ENCODE assay signal across 1 cellular context in the genomic region with DNA sequence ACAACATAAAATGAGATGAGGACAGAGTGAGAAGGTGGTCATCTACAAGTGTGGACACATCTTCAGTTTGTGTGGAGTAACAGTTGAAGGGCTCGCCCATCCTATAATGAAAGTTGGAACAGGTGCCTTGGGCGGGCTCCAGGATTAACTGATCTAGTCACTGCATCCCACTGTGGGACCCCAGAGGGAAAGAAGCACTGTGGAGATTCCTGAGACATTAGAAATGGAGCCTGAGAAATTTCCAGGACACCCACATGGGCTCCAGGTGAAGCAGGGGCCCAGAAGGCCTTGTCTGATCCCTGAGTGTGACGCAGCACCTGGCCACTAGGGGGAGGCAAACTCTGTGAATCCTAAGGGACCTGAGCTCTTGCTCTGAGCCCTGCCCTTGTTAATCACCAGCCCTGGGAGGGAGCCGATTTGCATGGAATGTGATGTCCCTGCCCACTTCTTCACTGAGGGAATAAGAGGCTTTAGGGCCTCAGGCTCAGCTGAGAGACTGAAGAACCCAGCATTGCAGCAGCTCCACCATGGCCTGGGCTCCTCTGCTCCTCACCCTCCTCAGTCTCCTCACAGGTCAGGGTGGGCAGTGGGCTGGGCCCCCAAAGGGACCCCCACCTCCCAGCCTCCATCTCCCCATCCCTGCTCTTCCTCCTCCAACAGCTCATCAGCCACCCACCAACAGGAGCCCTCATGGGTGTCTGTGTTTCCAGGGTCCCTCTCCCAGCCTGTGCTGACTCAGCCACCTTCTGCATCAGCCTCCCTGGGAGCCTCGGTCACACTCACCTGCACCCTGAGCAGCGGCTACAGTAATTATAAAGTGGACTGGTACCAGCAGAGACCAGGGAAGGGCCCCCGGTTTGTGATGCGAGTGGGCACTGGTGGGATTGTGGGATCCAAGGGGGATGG.
TF ChIP-seq lines count a peak whose summit lies in the region.

No MANE protein-coding gene starts in this region.

TF ChIP-seq in K562, 482 proteins besides CTCF, POLR2A, EP300 and RAD21 (continued from another document and continues in another):
- peak; percentile 82 for TF ChIP-seq ZNF212 (CRISPR knock-in tag; IDR thresholded peaks at IDR 0.05)
- TF ChIP-seq PRMT5 (CRISPR knock-in tag; IDR thresholded peaks at IDR 0.05), result peak; percentile 82; the same call in 1 of the 2 replicates
- TF ChIP-seq, protein P1, sequence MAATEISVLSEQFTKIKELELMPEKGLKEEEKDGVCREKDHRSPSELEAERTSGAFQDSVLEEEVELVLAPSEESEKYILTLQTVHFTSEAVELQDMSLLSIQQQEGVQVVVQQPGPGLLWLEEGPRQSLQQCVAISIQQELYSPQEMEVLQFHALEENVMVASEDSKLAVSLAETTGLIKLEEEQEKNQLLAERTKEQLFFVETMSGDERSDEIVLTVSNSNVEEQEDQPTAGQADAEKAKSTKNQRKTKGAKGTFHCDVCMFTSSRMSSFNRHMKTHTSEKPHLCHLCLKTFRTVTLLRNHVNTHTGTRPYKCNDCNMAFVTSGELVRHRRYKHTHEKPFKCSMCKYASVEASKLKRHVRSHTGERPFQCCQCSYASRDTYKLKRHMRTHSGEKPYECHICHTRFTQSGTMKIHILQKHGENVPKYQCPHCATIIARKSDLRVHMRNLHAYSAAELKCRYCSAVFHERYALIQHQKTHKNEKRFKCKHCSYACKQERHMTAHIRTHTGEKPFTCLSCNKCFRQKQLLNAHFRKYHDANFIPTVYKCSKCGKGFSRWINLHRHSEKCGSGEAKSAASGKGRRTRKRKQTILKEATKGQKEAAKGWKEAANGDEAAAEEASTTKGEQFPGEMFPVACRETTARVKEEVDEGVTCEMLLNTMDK (IDR thresholded peaks at IDR 0.05; ENCODE audit: borderline replicate concordance, insufficient read depth, low read depth, low read length, poor library complexity, severe bottlenecking), result peak; percentile 95
- TF ChIP-seq, protein P2, sequence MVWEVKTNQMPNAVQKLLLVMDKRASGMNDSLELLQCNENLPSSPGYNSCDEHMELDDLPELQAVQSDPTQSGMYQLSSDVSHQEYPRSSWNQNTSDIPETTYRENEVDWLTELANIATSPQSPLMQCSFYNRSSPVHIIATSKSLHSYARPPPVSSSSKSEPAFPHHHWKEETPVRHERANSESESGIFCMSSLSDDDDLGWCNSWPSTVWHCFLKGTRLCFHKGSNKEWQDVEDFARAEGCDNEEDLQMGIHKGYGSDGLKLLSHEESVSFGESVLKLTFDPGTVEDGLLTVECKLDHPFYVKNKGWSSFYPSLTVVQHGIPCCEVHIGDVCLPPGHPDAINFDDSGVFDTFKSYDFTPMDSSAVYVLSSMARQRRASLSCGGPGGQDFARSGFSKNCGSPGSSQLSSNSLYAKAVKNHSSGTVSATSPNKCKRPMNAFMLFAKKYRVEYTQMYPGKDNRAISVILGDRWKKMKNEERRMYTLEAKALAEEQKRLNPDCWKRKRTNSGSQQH (CRISPR knock-in tag; IDR thresholded peaks at IDR 0.05), result peak; percentile 84; the same call in 1 of the 2 replicates
- no peak for TF ChIP-seq TOE1 (IDR thresholded peaks at IDR 0.05; ENCODE audit: borderline replicate concordance)
- TF ChIP-seq TOE1 (CRISPR knock-in tag; IDR thresholded peaks at IDR 0.05; ENCODE audit: borderline replicate concordance, low read depth), result peak; percentile 32; the same call in 1 of the 2 replicates
- TF ChIP-seq MYC (IDR thresholded peaks at IDR 0.05; ENCODE audit: low read depth, low read length), result 0 out of 2 replicates have a peak, but pooled peaks have one; percentile 41
- no peak for TF ChIP-seq MYC (CRISPR knock-in tag; IDR thresholded peaks at IDR 0.05; ENCODE audit: borderline replicate concordance, low read depth)
- peak; percentile 21 for TF ChIP-seq KDM5B (IDR thresholded peaks at IDR 0.05; ENCODE audit: insufficient replicate concordance, low read depth, low read length)
- no peak for TF ChIP-seq MEF2D (tag; conservative IDR thresholded peaks at IDR 0.05; ENCODE audit: low read depth)
- no peak for TF ChIP-seq ZBTB1 (CRISPR knock-in tag; IDR thresholded peaks at IDR 0.05; ENCODE audit: borderline replicate concordance, low read depth)
- peak; percentile 86; the same call in 1 of the 2 replicates for TF ChIP-seq ZNF76 (CRISPR knock-in tag; IDR thresholded peaks at IDR 0.05; ENCODE audit: borderline replicate concordance)
- peak in 1 of 2 experiments; percentile 75; a peak in 1 of 4 replicates for TF ChIP-seq SRF (CRISPR knock-in tag; IDR thresholded peaks at IDR 0.05)
- peak; percentile 87 for TF ChIP-seq ZBTB9 (CRISPR knock-in tag; IDR thresholded peaks at IDR 0.05)
- TF ChIP-seq HMG20A (CRISPR knock-in tag; conservative IDR thresholded peaks at IDR 0.05), result peak; percentile 89; the same call in 1 of the 2 replicates
- TF ChIP-seq MBD2 (IDR thresholded peaks at IDR 0.05; ENCODE audit: borderline replicate concordance, low read depth), result 0 out of 2 replicates have a peak, but pooled peaks have one; percentile 16
- TF ChIP-seq, protein P3, sequence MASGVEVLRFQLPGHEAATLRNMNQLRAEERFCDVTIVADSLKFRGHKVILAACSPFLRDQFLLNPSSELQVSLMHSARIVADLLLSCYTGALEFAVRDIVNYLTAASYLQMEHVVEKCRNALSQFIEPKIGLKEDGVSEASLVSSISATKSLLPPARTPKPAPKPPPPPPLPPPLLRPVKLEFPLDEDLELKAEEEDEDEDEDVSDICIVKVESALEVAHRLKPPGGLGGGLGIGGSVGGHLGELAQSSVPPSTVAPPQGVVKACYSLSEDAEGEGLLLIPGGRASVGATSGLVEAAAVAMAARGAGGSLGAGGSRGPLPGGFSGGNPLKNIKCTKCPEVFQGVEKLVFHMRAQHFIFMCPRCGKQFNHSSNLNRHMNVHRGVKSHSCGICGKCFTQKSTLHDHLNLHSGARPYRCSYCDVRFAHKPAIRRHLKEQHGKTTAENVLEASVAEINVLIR (CRISPR knock-in tag; IDR thresholded peaks at IDR 0.05), result peak; percentile 40; the same call in 1 of the 2 replicates
- peak; percentile 48 for TF ChIP-seq BHLHE40 (IDR thresholded peaks at IDR 0.05; ENCODE audit: low read length)
- TF ChIP-seq ZNF644 (tag; IDR thresholded peaks at IDR 0.05; ENCODE audit: low read depth), result no peak
- TF ChIP-seq NFIX (CRISPR knock-in tag; IDR thresholded peaks at IDR 0.05; ENCODE audit: low read depth), result peak; percentile 50
- TF ChIP-seq GABPB1 (CRISPR knock-in tag; IDR thresholded peaks at IDR 0.05), result peak; percentile 31; the same call in 1 of the 2 replicates
- TF ChIP-seq ZBTB7A (IDR thresholded peaks at IDR 0.05; ENCODE audit: borderline replicate concordance, control insufficient read depth, low read depth, low read length), result 0 out of 2 replicates have a peak, but pooled peaks have one; percentile 30
- peak; percentile 33 for TF ChIP-seq TBP (optimal IDR thresholded peaks at IDR 0.05; ENCODE audit: low read depth, low read length)
- peak; percentile 84 for TF ChIP-seq MTF1 (CRISPR knock-in tag; IDR thresholded peaks at IDR 0.05; ENCODE audit: borderline replicate concordance)
- TF ChIP-seq ZNF408 (CRISPR knock-in tag; IDR thresholded peaks at IDR 0.05; ENCODE audit: low read depth), result 0 out of 2 replicates have a peak, but pooled peaks have one; percentile 62
- TF ChIP-seq, protein P4, sequence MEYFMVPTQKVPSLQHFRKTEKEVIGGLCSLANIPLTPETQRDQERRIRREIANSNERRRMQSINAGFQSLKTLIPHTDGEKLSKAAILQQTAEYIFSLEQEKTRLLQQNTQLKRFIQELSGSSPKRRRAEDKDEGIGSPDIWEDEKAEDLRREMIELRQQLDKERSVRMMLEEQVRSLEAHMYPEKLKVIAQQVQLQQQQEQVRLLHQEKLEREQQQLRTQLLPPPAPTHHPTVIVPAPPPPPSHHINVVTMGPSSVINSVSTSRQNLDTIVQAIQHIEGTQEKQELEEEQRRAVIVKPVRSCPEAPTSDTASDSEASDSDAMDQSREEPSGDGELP (CRISPR knock-in tag; IDR thresholded peaks at IDR 0.05; ENCODE audit: borderline replicate concordance), result peak; percentile 77; the same call in 1 of the 2 replicates
- TF ChIP-seq, protein P5, sequence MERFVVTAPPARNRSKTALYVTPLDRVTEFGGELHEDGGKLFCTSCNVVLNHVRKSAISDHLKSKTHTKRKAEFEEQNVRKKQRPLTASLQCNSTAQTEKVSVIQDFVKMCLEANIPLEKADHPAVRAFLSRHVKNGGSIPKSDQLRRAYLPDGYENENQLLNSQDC (CRISPR knock-in tag; IDR thresholded peaks at IDR 0.05), result peak; percentile 69; the same call in 1 of the 2 replicates
- no peak for TF ChIP-seq MCM5 (IDR thresholded peaks at IDR 0.05; ENCODE audit: low read depth)
- 0 out of 2 replicates have a peak, but pooled peaks have one; percentile 70 for TF ChIP-seq HIVEP1 (CRISPR knock-in tag; IDR thresholded peaks at IDR 0.05)
- peak; percentile 42 for TF ChIP-seq NEUROD1 (IDR thresholded peaks at IDR 0.05; ENCODE audit: borderline replicate concordance, low read depth, low read length, partially characterized antibody)
- TF ChIP-seq, protein P6, sequence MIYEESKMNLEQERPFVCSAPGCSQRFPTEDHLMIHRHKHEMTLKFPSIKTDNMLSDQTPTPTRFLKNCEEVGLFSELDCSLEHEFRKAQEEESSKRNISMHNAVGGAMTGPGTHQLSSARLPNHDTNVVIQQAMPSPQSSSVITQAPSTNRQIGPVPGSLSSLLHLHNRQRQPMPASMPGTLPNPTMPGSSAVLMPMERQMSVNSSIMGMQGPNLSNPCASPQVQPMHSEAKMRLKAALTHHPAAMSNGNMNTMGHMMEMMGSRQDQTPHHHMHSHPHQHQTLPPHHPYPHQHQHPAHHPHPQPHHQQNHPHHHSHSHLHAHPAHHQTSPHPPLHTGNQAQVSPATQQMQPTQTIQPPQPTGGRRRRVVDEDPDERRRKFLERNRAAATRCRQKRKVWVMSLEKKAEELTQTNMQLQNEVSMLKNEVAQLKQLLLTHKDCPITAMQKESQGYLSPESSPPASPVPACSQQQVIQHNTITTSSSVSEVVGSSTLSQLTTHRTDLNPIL (CRISPR knock-in tag; IDR thresholded peaks at IDR 0.05), result no peak
- TF ChIP-seq ZNF165 (CRISPR knock-in tag; IDR thresholded peaks at IDR 0.05; ENCODE audit: borderline replicate concordance), result peak; percentile 90
- no peak for TF ChIP-seq CBX1 (IDR thresholded peaks at IDR 0.05; ENCODE audit: low read depth)
- TF ChIP-seq MYNN (IDR thresholded peaks at IDR 0.05), result no peak
- peak; percentile 35; the same call in 1 of the 2 replicates for TF ChIP-seq MYNN (CRISPR knock-in tag; IDR thresholded peaks at IDR 0.05)
- TF ChIP-seq HCFC1 (IDR thresholded peaks at IDR 0.05; ENCODE audit: low read depth, low read length), result peak; percentile 49; the same call in 1 of the 2 replicates
- peak; percentile 69 to 84; a peak in 1 of 4 replicates for TF ChIP-seq TEAD1 (CRISPR knock-in tag; IDR thresholded peaks at IDR 0.05)
- no peak for TF ChIP-seq ZNF395 (CRISPR knock-in tag; IDR thresholded peaks at IDR 0.05)
- TF ChIP-seq, protein P7, sequence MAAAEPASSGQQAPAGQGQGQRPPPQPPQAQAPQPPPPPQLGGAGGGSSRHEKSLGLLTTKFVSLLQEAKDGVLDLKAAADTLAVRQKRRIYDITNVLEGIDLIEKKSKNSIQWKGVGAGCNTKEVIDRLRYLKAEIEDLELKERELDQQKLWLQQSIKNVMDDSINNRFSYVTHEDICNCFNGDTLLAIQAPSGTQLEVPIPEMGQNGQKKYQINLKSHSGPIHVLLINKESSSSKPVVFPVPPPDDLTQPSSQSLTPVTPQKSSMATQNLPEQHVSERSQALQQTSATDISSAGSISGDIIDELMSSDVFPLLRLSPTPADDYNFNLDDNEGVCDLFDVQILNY (CRISPR knock-in tag; IDR thresholded peaks at IDR 0.05), result no peak
- TF ChIP-seq THAP7 (CRISPR knock-in tag; IDR thresholded peaks at IDR 0.05), result no peak
- TF ChIP-seq RB1 (IDR thresholded peaks at IDR 0.05; ENCODE audit: low read depth), result peak; percentile 96
- peak; percentile 77 for TF ChIP-seq ATF1 (CRISPR knock-in tag; IDR thresholded peaks at IDR 0.05)
- TF ChIP-seq ATF1 (tag; IDR thresholded peaks at IDR 0.05), result peak; percentile 80
- TF ChIP-seq MXD1 (CRISPR knock-in tag; IDR thresholded peaks at IDR 0.05; ENCODE audit: borderline replicate concordance, poor library complexity, severe bottlenecking), result no peak
- TF ChIP-seq ZNF263 (CRISPR knock-in tag; IDR thresholded peaks at IDR 0.05; ENCODE audit: borderline replicate concordance), result no peak
